In genomic region chr2:8168007-8168717, GRCh38 we compare ENCODE assay signal across 18 cellular contexts.
A peak's percentile ranks its signal among the peaks of the same experiment; 100 is the strongest.
DNase-seq lines count a peak whose midpoint lies in the region; ATAC-seq, FAIRE-seq and TF ChIP-seq lines count a peak whose summit lies in the region.
"Had no signal": no experiment of that assay in that cellular context is flagged by ENCODE, and none has a peak within 500 bp of the region (broad histone marks: within the 10 kb centered on the region; RNA-seq: fewer than 3 reads in every experiment).

No MANE protein-coding gene starts in this region.

- POLR2A ChIA-PET in activated CD4-positive, alpha-beta memory T cell treated with anti-CD3 and anti-CD28 coated beads for 36 hours (lab: Charles Lee): interaction anchor here (0.8 kb wide), 1 partner anchor 14 kb away, joined by 7 read pairs; no protein-coding TSS in a partner anchor
- POLR2A ChIA-PET in activated CD4-positive, alpha-beta memory T cell treated with anti-CD3 and anti-CD28 coated beads, Interleukin-2, amount 10 ng/mL, durations not matched to agents 7 days and 5 days (lab: Charles Lee): no interaction called here
- POLR2A ChIA-PET in GM12878 (lab: Charles Lee): interaction anchor here (1.3 kb wide), 1 partner anchor 8 kb away, joined by 5 read pairs; no protein-coding TSS in a partner anchor

- no peak overlapping the region for H3K4me3 Mint-ChIP-seq in activated CD4-positive, alpha-beta memory T cell treated with anti-CD3 and anti-CD28 coated beads for 36 hours
- H3K4me3 Mint-ChIP-seq in activated CD4-positive, alpha-beta memory T cell treated with anti-CD3 and anti-CD28 coated beads, Interleukin-2, amount 10 ng/mL, durations not matched to agents 7 days and 5 days: no peak overlapping the region
- peak overlapping the region; percentile 24 for H3K4me3 Mint-ChIP-seq in stimulated activated effector memory CD8-positive, alpha-beta T cell treated with anti-CD3 and anti-CD28 coated beads, Interleukin-12 subunit alpha, Interleukin-12 subunit beta, amount 100 ng/mL, for 72 hours

- in situ Hi-C loops in GM12878 (cut with MboI): no loop called here

- peaks cover 12% of the 10 kb centered on the region for H3K4me1 Mint-ChIP-seq in activated CD4-positive, alpha-beta memory T cell treated with anti-CD3 and anti-CD28 coated beads for 36 hours (ENCODE audit: low read depth)
- peaks cover 10% of the 10 kb centered on the region for H3K4me1 Mint-ChIP-seq in activated CD4-positive, alpha-beta memory T cell treated with anti-CD3 and anti-CD28 coated beads, Interleukin-2, amount 10 ng/mL, durations not matched to agents 7 days and 5 days
- H3K4me1 Mint-ChIP-seq in stimulated activated effector memory CD8-positive, alpha-beta T cell treated with anti-CD3 and anti-CD28 coated beads, Interleukin-12 subunit alpha, Interleukin-12 subunit beta, amount 100 ng/mL, for 72 hours: peaks cover 13% of the 10 kb centered on the region

- no peaks in the 10 kb centered on the region for H3K27me3 ChIP-seq in GM12878 (replicated peaks in 1 of 2; ENCODE audit: control insufficient read depth in 2 of 2, insufficient read depth in 2 of 2, low read length in 1 of 2)
- H3K27me3 ChIP-seq: MG63 had no signal

- H3K27me3 Mint-ChIP-seq in activated CD4-positive, alpha-beta memory T cell treated with anti-CD3 and anti-CD28 coated beads for 36 hours: no peaks in the 10 kb centered on the region
- peaks cover 2% of the 10 kb centered on the region for H3K27me3 Mint-ChIP-seq in activated CD4-positive, alpha-beta memory T cell treated with anti-CD3 and anti-CD28 coated beads, Interleukin-2, amount 10 ng/mL, durations not matched to agents 7 days and 5 days

- DNase-seq in activated CD4-positive, alpha-beta memory T cell treated with anti-CD3 and anti-CD28 coated beads for 36 hours: no peak
- no peak for DNase-seq in activated CD4-positive, alpha-beta memory T cell treated with anti-CD3 and anti-CD28 coated beads, Interleukin-2, amount 10 ng/mL, durations not matched to agents 7 days and 5 days
- DNase-seq in GM19239 (ENCODE audit: insufficient read length, low spot score) (no peak), GM12878 (ENCODE audit: low read depth, low spot score) (no peak), COR-L47 (lab: John Stamatoyannopoulos, UW) (no peak), DMS79 (lab: John Stamatoyannopoulos, UW) (no peak)
- no peak for DNase-seq in stimulated activated effector memory CD8-positive, alpha-beta T cell treated with anti-CD3 and anti-CD28 coated beads, Interleukin-12 subunit alpha, Interleukin-12 subunit beta, amount 100 ng/mL, for 72 hours (ENCODE audit: low spot score in 2 of 2)
- DNase-seq: DMS53, MG63, NCI-H1105, NCI-H1694 treated with DMSO at 0.1 percent for 48 hours, NCI-H446 had no signal

- intact Hi-C loops in activated CD4-positive, alpha-beta memory T cell treated with anti-CD3 and anti-CD28 coated beads for 36 hours (cut with micrococcal nuclease): no loop called here
- intact Hi-C loops in GM12878 (cut with micrococcal nuclease; ENCODE audit: unreplicated experiment): no loop called here

- no peak overlapping the region for H3K4me3 ChIP-seq in GM12878
- H3K4me3 ChIP-seq: MG63 had no signal

- no peak overlapping the region for H3K9ac ChIP-seq in GM12878 (ENCODE audit: control insufficient read depth, insufficient read depth, low read length)
- H3K9ac ChIP-seq: KMS-11 had no signal

- no peak for TF ChIP-seq CTCF in GM12878 (IDR thresholded peaks at IDR 0.05 in 2 of 3, conservative IDR thresholded peaks at IDR 0.05 in 1 of 3; ENCODE audit: control insufficient read depth in 2 of 3, extremely low read depth in 1 of 3, insufficient read depth in 1 of 3, low read depth in 3 of 3, low read length in 3 of 3)

- H3K9me3 ChIP-seq in GM12878 (replicated peaks; ENCODE audit: control insufficient read depth, insufficient read depth, low read length): no peaks in the 10 kb centered on the region; the same call in 2 of the 3 replicates
- H3K9me3 ChIP-seq: MG63 had no signal

- no peaks in the 10 kb centered on the region for H3K4me1 ChIP-seq in GM12878 (ENCODE audit: control insufficient read depth, insufficient read depth, low read length)

- no peaks in the 10 kb centered on the region for H4K20me1 ChIP-seq in GM12878 (ENCODE audit: control insufficient read depth, insufficient read depth)

- no peak for TF ChIP-seq POLR2A in GM12878 (IDR thresholded peaks at IDR 0.05; ENCODE audit: low read depth, low read length)

- TF ChIP-seq EP300 in GM12878 (IDR thresholded peaks at IDR 0.05; ENCODE audit: borderline replicate concordance in 1 of 2, control insufficient read depth in 1 of 2, low read depth in 2 of 2, low read length in 2 of 2): no peak

- no peaks in the 10 kb centered on the region for H3K9me3 Mint-ChIP-seq in activated CD4-positive, alpha-beta memory T cell treated with anti-CD3 and anti-CD28 coated beads for 36 hours
- peaks cover 17% of the 10 kb centered on the region for H3K9me3 Mint-ChIP-seq in activated CD4-positive, alpha-beta memory T cell treated with anti-CD3 and anti-CD28 coated beads, Interleukin-2, amount 10 ng/mL, durations not matched to agents 7 days and 5 days
- no peaks in the 10 kb centered on the region for H3K9me3 Mint-ChIP-seq in stimulated activated effector memory CD8-positive, alpha-beta T cell treated with anti-CD3 and anti-CD28 coated beads, Interleukin-12 subunit alpha, Interleukin-12 subunit beta, amount 100 ng/mL, for 72 hours

- H2AFZ ChIP-seq in GM12878 (ENCODE audit: control insufficient read depth, low read depth, low read length): no peak overlapping the region

- CTCF ChIA-PET in activated CD4-positive, alpha-beta memory T cell treated with anti-CD3 and anti-CD28 coated beads for 36 hours (lab: Charles Lee): interaction anchor here (0.6 kb wide), 1 partner anchor 18 kb away, joined by 4 read pairs; no protein-coding TSS in a partner anchor
- CTCF ChIA-PET in activated CD4-positive, alpha-beta memory T cell treated with anti-CD3 and anti-CD28 coated beads, Interleukin-2, amount 10 ng/mL, durations not matched to agents 7 days and 5 days (lab: Charles Lee): no interaction called here
- CTCF ChIA-PET in GM12878 (lab: Yijun Ruan, JAX): interaction anchor here (1.1 to 1.2 kb wide), 2 partner anchors 9 to 66 kb away, joined by 3 to 5 read pairs; no protein-coding TSS in a partner anchor

- no TSS peak for BruUV-seq in GM12878 (replicated peaks; lab: Mats Ljungman, UMichigan)

- WGBS in GM12878 (ENCODE audit: insufficient coverage, insufficient replicate concordance, low lambda C conversion rate, missing lambda C conversion rate): 53% methylated on average over 8 of the region's 8 CpGs

- SMC1A ChIA-PET in GM12878 (lab: Charles Lee; ENCODE audit: uncharacterized antibody, unreplicated experiment): interaction anchor here (0.7 to 3.8 kb wide), 19 partner anchors 8 to 411 kb away, joined by 3 to 11 read pairs (median 3); no protein-coding TSS in a partner anchor

- no peaks in the 10 kb centered on the region; a peak in 1 of 4 replicates for H3K36me3 ChIP-seq in GM12878 (ENCODE audit: control insufficient read depth in 2 of 2, insufficient read depth in 2 of 2, low read length in 1 of 2)
- H3K36me3 ChIP-seq: MG63 had no signal

- H3K4me2 ChIP-seq in GM12878 (ENCODE audit: control insufficient read depth, insufficient read depth): no peak overlapping the region
- H3K4me2 ChIP-seq: KMS-11 had no signal

- H3K79me2 ChIP-seq in GM12878 (ENCODE audit: control insufficient read depth, insufficient read depth, low read length): no peaks in the 10 kb centered on the region

- ATAC-seq in GM12878 (peak; percentile 64), GM19455 (IDR thresholded peaks at IDR 0.05; ENCODE audit: unreplicated experiment) (no peak)
- peak; percentile 93 for ATAC-seq in stimulated activated effector memory CD8-positive, alpha-beta T cell treated with anti-CD3 and anti-CD28 coated beads, Interleukin-12 subunit alpha, Interleukin-12 subunit beta, amount 100 ng/mL, for 72 hours

- peak overlapping the region; percentile 7 for H3K27ac Mint-ChIP-seq in activated CD4-positive, alpha-beta memory T cell treated with anti-CD3 and anti-CD28 coated beads for 36 hours
- H3K27ac Mint-ChIP-seq in activated CD4-positive, alpha-beta memory T cell treated with anti-CD3 and anti-CD28 coated beads, Interleukin-2, amount 10 ng/mL, durations not matched to agents 7 days and 5 days: no peak overlapping the region
- H3K27ac Mint-ChIP-seq in stimulated activated effector memory CD8-positive, alpha-beta T cell treated with anti-CD3 and anti-CD28 coated beads, Interleukin-12 subunit alpha, Interleukin-12 subunit beta, amount 100 ng/mL, for 72 hours: peak overlapping the region; percentile 83

- no peak for TF ChIP-seq RAD21 in GM12878 (IDR thresholded peaks at IDR 0.05; ENCODE audit: insufficient read depth, low read depth, low read length)

- FAIRE-seq in GM19239 (lab: Jason Lieb, UNC) (peak; percentile 35), GM12878 (lab: Jason Lieb, UNC) (no peak)
- FAIRE-seq: A204.1, GM12892, H54 had no signal

- RAD21 ChIA-PET in GM12878 (lab: Charles Lee; ENCODE audit: unreplicated experiment): interaction anchor here (0.9 to 1.6 kb wide), 7 partner anchors 8 to 145 kb away, joined by 3 to 8 read pairs (median 4); no protein-coding TSS in a partner anchor

- no peaks in the 10 kb centered on the region for H3K36me3 Mint-ChIP-seq in activated CD4-positive, alpha-beta memory T cell treated with anti-CD3 and anti-CD28 coated beads for 36 hours
- peaks cover 6% of the 10 kb centered on the region for H3K36me3 Mint-ChIP-seq in activated CD4-positive, alpha-beta memory T cell treated with anti-CD3 and anti-CD28 coated beads, Interleukin-2, amount 10 ng/mL, durations not matched to agents 7 days and 5 days (ENCODE audit: low read depth)
- peaks cover 7% of the 10 kb centered on the region for H3K36me3 Mint-ChIP-seq in stimulated activated effector memory CD8-positive, alpha-beta T cell treated with anti-CD3 and anti-CD28 coated beads, Interleukin-12 subunit alpha, Interleukin-12 subunit beta, amount 100 ng/mL, for 72 hours

- H3K27ac ChIP-seq in GM12878 (ENCODE audit: control insufficient read depth, insufficient read depth): no peak overlapping the region
- H3K27ac ChIP-seq: C4-2B, KMS-11 had no signal

TF ChIP-seq in GM12878, 131 proteins besides CTCF, POLR2A, EP300 and RAD21 (continues in another document):
- TF ChIP-seq IKZF2 (IDR thresholded peaks at IDR 0.05) (peak; percentile 34 to 39; a peak in 2 of 4 replicates), BRCA1 (IDR thresholded peaks at IDR 0.05; ENCODE audit: low read depth, low read length) (no peak), MYC (IDR thresholded peaks at IDR 0.05; ENCODE audit: insufficient read depth, insufficient read length, insufficient replicate concordance, low read length, severe bottlenecking) (no peak), RBBP5 (conservative IDR thresholded peaks at IDR 0.05) (no peak), TAF1 (IDR thresholded peaks at IDR 0.05; ENCODE audit: borderline replicate concordance, low read depth, low read length) (no peak), DPF2 (IDR thresholded peaks at IDR 0.05) (no peak), ZNF207 (IDR thresholded peaks at IDR 0.05; ENCODE audit: borderline replicate concordance) (no peak)
